In the genomic region with DNA sequence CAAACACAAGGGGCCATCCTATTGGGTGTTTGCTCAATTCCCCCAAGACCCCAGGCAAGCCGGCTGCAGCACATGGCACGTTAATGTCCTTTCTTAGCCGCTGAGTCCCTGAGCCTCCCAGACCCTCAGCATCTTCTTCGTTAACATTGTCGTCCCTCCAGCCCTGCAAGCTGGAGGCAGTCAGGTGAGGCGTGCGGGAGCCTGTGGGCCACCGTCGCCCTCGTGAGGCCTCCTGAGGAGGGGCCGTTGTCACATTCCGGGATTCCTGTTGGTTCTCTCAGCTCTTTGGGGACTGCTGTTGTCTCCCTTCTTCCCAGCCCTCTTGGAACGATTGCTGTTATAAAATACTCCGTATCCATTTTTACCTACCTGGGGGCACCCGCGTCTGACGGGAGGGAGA, we compare ENCODE assay signal across 20 cellular contexts.
DNase-seq lines count a peak whose midpoint lies in the region; ATAC-seq and TF ChIP-seq lines count a peak whose summit lies in the region.
"Had no signal": no experiment of that assay in that cellular context is flagged by ENCODE, and none has a peak within 500 bp of the region (broad histone marks: within the 10 kb centered on the region; RNA-seq: fewer than 3 reads in every experiment).

No MANE protein-coding gene starts in this region.

- no peaks in the 10 kb centered on the region for H3K27me3 ChIP-seq in GM23338 (ENCODE audit: insufficient read depth)

- H3K4me3 ChIP-seq in GM23338, result no peak overlapping the region

- no peak overlapping the region for H2AFZ ChIP-seq in GM23338

- H3K79me2 ChIP-seq in GM23338 (replicated peaks; ENCODE audit: insufficient read depth), result no peaks in the 10 kb centered on the region

- H3K36me3 Mint-ChIP-seq in GM23338 (ENCODE audit: low read depth) (peaks cover 8% of the 10 kb centered on the region), WTC11 (peaks cover 13% of the 10 kb centered on the region)

- peaks cover 18% of the 10 kb centered on the region for H3K27me3 Mint-ChIP-seq in GM23338 (ENCODE audit: insufficient read depth, low read depth, poor library complexity)
- H3K27me3 Mint-ChIP-seq in WTC11 (ENCODE audit: low read depth), result no peaks in the 10 kb centered on the region
- H3K27me3 Mint-ChIP-seq: CD4-positive, alpha-beta memory T cell had no signal

- peaks cover 36% of the 10 kb centered on the region for H3K4me1 Mint-ChIP-seq in GM23338
- H3K4me1 Mint-ChIP-seq in WTC11, result peaks cover 20% of the 10 kb centered on the region
- H3K4me1 Mint-ChIP-seq: CD4-positive, alpha-beta memory T cell had no signal

- no peaks in the 10 kb centered on the region for H3K36me3 ChIP-seq in GM23338 (ENCODE audit: insufficient read depth)

- H3K4me3 Mint-ChIP-seq in GM23338 (no peak overlapping the region; the same call in 2 of the 3 replicates), WTC11 (no peak overlapping the region)
- H3K4me3 Mint-ChIP-seq: CD4-positive, alpha-beta memory T cell had no signal

- peak; percentile 38 to 70 for TF ChIP-seq CTCF in GM23338 (conservative IDR thresholded peaks at IDR 0.05; ENCODE audit: low read depth in 2 of 2)
- TF ChIP-seq CTCF in WTC11 (IDR thresholded peaks at IDR 0.05), result no peak

- H3K4me2 ChIP-seq in GM23338, result no peak overlapping the region

- no peak overlapping the region for H3K27ac Mint-ChIP-seq in GM23338
- H3K27ac Mint-ChIP-seq in WTC11, result peak overlapping the region; percentile 45; the same call in 1 of the 2 replicates
- H3K27ac Mint-ChIP-seq: CD4-positive, alpha-beta memory T cell had no signal

- POLR2A ChIA-PET in WTC11 (lab: Charles Lee), result interaction anchor here (0.6 kb wide), 1 partner anchor 9 kb away, joined by 5 read pairs; no protein-coding TSS in a partner anchor

- H3K9me3 Mint-ChIP-seq in GM23338 (no peaks in the 10 kb centered on the region), WTC11 (no peaks in the 10 kb centered on the region)
- H3K9me3 Mint-ChIP-seq: CD4-positive, alpha-beta memory T cell had no signal

- no peaks in the 10 kb centered on the region for H4K20me1 ChIP-seq in GM23338 (replicated peaks; ENCODE audit: insufficient read depth)

- no peaks in the 10 kb centered on the region for H3K9me2 ChIP-seq in GM23338 (ENCODE audit: insufficient read depth)

- peak; percentile 63 for ATAC-seq in GM23338
- ATAC-seq in WTC11, result peak; percentile 67
- no peak for ATAC-seq in HG03439 (IDR thresholded peaks at IDR 0.05; ENCODE audit: unreplicated experiment)
- ATAC-seq: Panc1 had no signal

- DNase-seq in DMS 273 (lab: John Stamatoyannopoulos, UW; ENCODE audit: unreplicated experiment) (peak; percentile 38), DMS 273 treated with DMSO at 0.1 percent for 48 hours (lab: John Stamatoyannopoulos, UW) (no peak), GM23338 (ENCODE audit: low spot score) (peak; percentile 74), WTC11 (ENCODE audit: low spot score) (peak; percentile 62), iPS-NIHi7 (ENCODE audit: extremely low spot score) (peak; percentile 74), NCI-H2171 (lab: John Stamatoyannopoulos, UW) (no peak), HT-29 (ENCODE audit: low spot score) (no peak)
- DNase-seq: Calu3; CD4-positive, alpha-beta memory T cell; DMS79 treated with DMSO at 0.1 percent for 48 hours; GOT3; IMR-90; Kasumi-1; NCI-H1105; NCI-H187; NCI-H2171 treated with DMSO at 0.1 percent for 48 hours; NCI-H446 treated with DMSO at 0.1 percent for 48 hours had no signal

- no peaks in the 10 kb centered on the region; the same call in 1 of the 2 replicates for H3K4me1 ChIP-seq in GM23338 (ENCODE audit: insufficient read depth)

- CTCF ChIA-PET in WTC11 (lab: Charles Lee), result interaction anchor here (0.9 to 5.6 kb wide), 19 partner anchors 18 to 181 kb away, joined by 3 to 48 read pairs (median 5); no protein-coding TSS in a partner anchor

- 0 out of 2 replicates have a peak overlapping the region, but pooled peaks have one; percentile 74 for H3K27ac ChIP-seq in GM23338 (ENCODE audit: low read depth)
- H3K27ac ChIP-seq: 22Rv1 had no signal

- H3F3A ChIP-seq in GM23338 (replicated peaks; ENCODE audit: low read depth), result 0 out of 2 replicates have a peak, but pooled peaks cover 4% of the 10 kb centered on the region

TF ChIP-seq in GM23338, 12 proteins besides CTCF, POLR2A, EP300 and RAD21 (continues in another document):
- TF ChIP-seq CREB1 (CRISPR knock-in tag; IDR thresholded peaks at IDR 0.05; ENCODE audit: low read depth), result no peak
- TF ChIP-seq, protein P1, sequence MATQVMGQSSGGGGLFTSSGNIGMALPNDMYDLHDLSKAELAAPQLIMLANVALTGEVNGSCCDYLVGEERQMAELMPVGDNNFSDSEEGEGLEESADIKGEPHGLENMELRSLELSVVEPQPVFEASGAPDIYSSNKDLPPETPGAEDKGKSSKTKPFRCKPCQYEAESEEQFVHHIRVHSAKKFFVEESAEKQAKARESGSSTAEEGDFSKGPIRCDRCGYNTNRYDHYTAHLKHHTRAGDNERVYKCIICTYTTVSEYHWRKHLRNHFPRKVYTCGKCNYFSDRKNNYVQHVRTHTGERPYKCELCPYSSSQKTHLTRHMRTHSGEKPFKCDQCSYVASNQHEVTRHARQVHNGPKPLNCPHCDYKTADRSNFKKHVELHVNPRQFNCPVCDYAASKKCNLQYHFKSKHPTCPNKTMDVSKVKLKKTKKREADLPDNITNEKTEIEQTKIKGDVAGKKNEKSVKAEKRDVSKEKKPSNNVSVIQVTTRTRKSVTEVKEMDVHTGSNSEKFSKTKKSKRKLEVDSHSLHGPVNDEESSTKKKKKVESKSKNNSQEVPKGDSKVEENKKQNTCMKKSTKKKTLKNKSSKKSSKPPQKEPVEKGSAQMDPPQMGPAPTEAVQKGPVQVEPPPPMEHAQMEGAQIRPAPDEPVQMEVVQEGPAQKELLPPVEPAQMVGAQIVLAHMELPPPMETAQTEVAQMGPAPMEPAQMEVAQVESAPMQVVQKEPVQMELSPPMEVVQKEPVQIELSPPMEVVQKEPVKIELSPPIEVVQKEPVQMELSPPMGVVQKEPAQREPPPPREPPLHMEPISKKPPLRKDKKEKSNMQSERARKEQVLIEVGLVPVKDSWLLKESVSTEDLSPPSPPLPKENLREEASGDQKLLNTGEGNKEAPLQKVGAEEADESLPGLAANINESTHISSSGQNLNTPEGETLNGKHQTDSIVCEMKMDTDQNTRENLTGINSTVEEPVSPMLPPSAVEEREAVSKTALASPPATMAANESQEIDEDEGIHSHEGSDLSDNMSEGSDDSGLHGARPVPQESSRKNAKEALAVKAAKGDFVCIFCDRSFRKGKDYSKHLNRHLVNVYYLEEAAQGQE (IDR thresholded peaks at IDR 0.05; ENCODE audit: unreplicated experiment), result no peak
- no peak for TF ChIP-seq ZNF114 (CRISPR knock-in tag; IDR thresholded peaks at IDR 0.05)
- no peak for TF ChIP-seq STAT1 (IDR thresholded peaks at IDR 0.05; ENCODE audit: unreplicated experiment)
- TF ChIP-seq JUNB (IDR thresholded peaks at IDR 0.05; ENCODE audit: unreplicated experiment), result no peak
- no peak for TF ChIP-seq POLR2AphosphoS5 (IDR thresholded peaks at IDR 0.05; ENCODE audit: low read depth)

TF ChIP-seq in WTC11, 78 proteins besides CTCF, POLR2A, EP300 and RAD21 (continues in another document):
- no peak for TF ChIP-seq ZNF317 (CRISPR knock-in tag; IDR thresholded peaks at IDR 0.05; ENCODE audit: borderline replicate concordance, low read depth)
- TF ChIP-seq, protein P2, sequence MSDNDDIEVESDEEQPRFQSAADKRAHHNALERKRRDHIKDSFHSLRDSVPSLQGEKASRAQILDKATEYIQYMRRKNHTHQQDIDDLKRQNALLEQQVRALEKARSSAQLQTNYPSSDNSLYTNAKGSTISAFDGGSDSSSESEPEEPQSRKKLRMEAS (CRISPR knock-in tag; IDR thresholded peaks at IDR 0.05), result peak; percentile 20; the same call in 1 of the 2 replicates
- TF ChIP-seq TEAD1 (CRISPR knock-in tag; IDR thresholded peaks at IDR 0.05), result 0 out of 2 replicates have a peak, but pooled peaks have one; percentile 22
- TF ChIP-seq, protein P3, sequence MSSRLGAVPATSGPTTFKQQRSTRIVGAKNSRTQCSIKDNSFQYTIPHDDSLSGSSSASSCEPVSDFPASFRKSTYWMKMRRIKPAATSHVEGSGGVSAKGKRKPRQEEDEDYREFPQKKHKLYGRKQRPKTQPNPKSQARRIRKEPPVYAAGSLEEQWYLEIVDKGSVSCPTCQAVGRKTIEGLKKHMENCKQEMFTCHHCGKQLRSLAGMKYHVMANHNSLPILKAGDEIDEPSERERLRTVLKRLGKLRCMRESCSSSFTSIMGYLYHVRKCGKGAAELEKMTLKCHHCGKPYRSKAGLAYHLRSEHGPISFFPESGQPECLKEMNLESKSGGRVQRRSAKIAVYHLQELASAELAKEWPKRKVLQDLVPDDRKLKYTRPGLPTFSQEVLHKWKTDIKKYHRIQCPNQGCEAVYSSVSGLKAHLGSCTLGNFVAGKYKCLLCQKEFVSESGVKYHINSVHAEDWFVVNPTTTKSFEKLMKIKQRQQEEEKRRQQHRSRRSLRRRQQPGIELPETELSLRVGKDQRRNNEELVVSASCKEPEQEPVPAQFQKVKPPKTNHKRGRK (CRISPR knock-in tag; IDR thresholded peaks at IDR 0.05; ENCODE audit: borderline replicate concordance), result no peak
- no peak for TF ChIP-seq FOXK1 (CRISPR knock-in tag; IDR thresholded peaks at IDR 0.05)
- no peak for TF ChIP-seq RORB (CRISPR knock-in tag; IDR thresholded peaks at IDR 0.05)
- TF ChIP-seq, protein P4, sequence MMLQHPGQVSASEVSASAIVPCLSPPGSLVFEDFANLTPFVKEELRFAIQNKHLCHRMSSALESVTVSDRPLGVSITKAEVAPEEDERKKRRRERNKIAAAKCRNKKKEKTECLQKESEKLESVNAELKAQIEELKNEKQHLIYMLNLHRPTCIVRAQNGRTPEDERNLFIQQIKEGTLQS (CRISPR knock-in tag; conservative IDR thresholded peaks at IDR 0.05), result no peak
- TF ChIP-seq GRHL2 (CRISPR knock-in tag; IDR thresholded peaks at IDR 0.05; ENCODE audit: insufficient replicate concordance, severe bottlenecking), result no peak

Comparison
In these comparisons a context has a peak if more than half of its experiments do, and no peak if none do; other contexts are left out.
1. DNase-seq: peak in DMS 273 (single experiment), GM23338 (single experiment), WTC11 (single experiment) and iPS-NIHi7 (single experiment); none in DMS 273 treated with DMSO at 0.1 percent for 48 hours (single experiment), NCI-H2171 (single experiment) and HT-29 (single experiment).